ENCODE assay signal across 27 cellular contexts in genomic region chr16:78693496-78693895, GRCh38.
"Had no signal": no experiment of that assay in that cellular context is flagged by ENCODE, and none has a peak within 500 bp of the region (broad histone marks: within the 10 kb centered on the region; RNA-seq: fewer than 3 reads in every experiment).

No MANE protein-coding gene starts in this region.

- H3K9me3 ChIP-seq: ascending aorta had no signal

- H3K4me1 ChIP-seq: ascending aorta had no signal

- H3K27ac Mint-ChIP-seq: activated CD8-positive, alpha-beta T cell treated with anti-CD3 and anti-CD28 coated beads, Interleukin-2, amount 10 ng/mL, durations not matched to agents 7 days and 5 days; activated naive CD4-positive, alpha-beta T cell treated with anti-CD3 and anti-CD28 coated beads, Interleukin-2, amount 50 U/mL, for 24 hours; activated naive CD8-positive, alpha-beta T cell treated with anti-CD3 and anti-CD28 coated beads, Interleukin-2, amount 10 ng/mL, durations not matched to agents 7 days and 5 days; activated T-cell treated with anti-CD3 and anti-CD28 coated beads, Interleukin-2, amount 50 U/mL, for 24 hours; activated T-helper 2 cell treated with anti-CD3 and anti-CD28 coated beads, Interferon-gamma antibody, Interleukin-2, Interleukin-4, amounts not matched to agents 10 μg/mL and 5 μg/mL and 100 μg/mL, durations not matched to agents 14 hours and 24 hours and 36 hours had no signal

- H3K27ac ChIP-seq: ascending aorta, cardiac muscle cell, KMS-11, PC-9, RWPE1, SK-N-MC, WERI-Rb-1 had no signal

- H3K4me1 Mint-ChIP-seq: activated naive CD4-positive, alpha-beta T cell treated with anti-CD3 and anti-CD28 coated beads, Interleukin-2, amount 50 U/mL, for 24 hours; activated naive CD8-positive, alpha-beta T cell treated with anti-CD3 and anti-CD28 coated beads, Interleukin-2, amount 10 ng/mL, durations not matched to agents 7 days and 5 days; central memory CD8-positive, alpha-beta T cell had no signal

- H3K4me3 Mint-ChIP-seq: activated CD8-positive, alpha-beta T cell treated with anti-CD3 and anti-CD28 coated beads, Interleukin-2, amount 10 ng/mL, durations not matched to agents 7 days and 5 days; activated naive CD4-positive, alpha-beta T cell treated with anti-CD3 and anti-CD28 coated beads, Interleukin-2, amount 50 U/mL, for 24 hours; activated naive CD8-positive, alpha-beta T cell treated with anti-CD3 and anti-CD28 coated beads, Interleukin-2, amount 10 ng/mL, durations not matched to agents 7 days and 5 days; activated T-cell treated with anti-CD3 and anti-CD28 coated beads, Interleukin-2, amount 50 U/mL, for 24 hours; central memory CD8-positive, alpha-beta T cell had no signal

- H3K4me3 ChIP-seq: ascending aorta, cardiac muscle cell, PC-9, SK-N-MC had no signal

- H3K36me3 Mint-ChIP-seq: activated naive CD4-positive, alpha-beta T cell treated with anti-CD3 and anti-CD28 coated beads, Interleukin-2, amount 50 U/mL, for 24 hours; activated naive CD8-positive, alpha-beta T cell treated with anti-CD3 and anti-CD28 coated beads, Interleukin-2, amount 10 ng/mL, durations not matched to agents 7 days and 5 days had no signal

- H3K9me3 Mint-ChIP-seq: activated naive CD4-positive, alpha-beta T cell treated with anti-CD3 and anti-CD28 coated beads, Interleukin-2, amount 50 U/mL, for 24 hours; activated T-cell treated with anti-CD3 and anti-CD28 coated beads, Interleukin-2, amount 50 U/mL, for 24 hours; activated T-helper 2 cell treated with anti-CD3 and anti-CD28 coated beads, Interferon-gamma antibody, Interleukin-2, Interleukin-4, amounts not matched to agents 10 μg/mL and 5 μg/mL and 100 μg/mL, durations not matched to agents 14 hours and 24 hours and 36 hours; central memory CD8-positive, alpha-beta T cell had no signal

- DNase-seq: activated CD4-positive, alpha-beta T cell treated with anti-CD3 and anti-CD28 coated beads for 1 hour; activated CD4-positive, alpha-beta T cell treated with anti-CD3 and anti-CD28 coated beads for 48 hours; activated CD4-positive, alpha-beta T cell treated with anti-CD3 and anti-CD28 coated beads, Interleukin-2, amount 50 U/mL, for 4 hours; activated CD4-positive, CD25-positive, alpha-beta regulatory T cell; activated CD8-positive, alpha-beta T cell treated with anti-CD3 and anti-CD28 coated beads, Interleukin-2, amount 10 ng/mL, durations not matched to agents 7 days and 5 days; activated gamma-delta T cell; activated naive CD4-positive, alpha-beta T cell treated with Interleukin-2 at 50 U/mL for 16 hours; activated naive CD8-positive, alpha-beta T cell treated with anti-CD3 and anti-CD28 coated beads, Interleukin-2, amount 10 ng/mL, durations not matched to agents 7 days and 5 days; activated T-cell treated with anti-CD3 and anti-CD28 coated beads, Interleukin-2, amount 50 U/mL, for 24 hours; amygdala; NCI-H1092 treated with DMSO at 0.1 percent for 48 hours; NCI-H1436; NCI-H187; NCI-H2029 treated with DMSO at 0.1 percent for 48 hours; NCI-H345; NCI-H524 treated with DMSO at 0.1 percent for 48 hours; PC-9; T1000; WERI-Rb-1 had no signal

- H3K36me3 ChIP-seq: ascending aorta, cardiac muscle cell, WERI-Rb-1 had no signal

- H3K27me3 Mint-ChIP-seq: activated naive CD4-positive, alpha-beta T cell treated with anti-CD3 and anti-CD28 coated beads, Interleukin-2, amount 50 U/mL, for 24 hours; activated naive CD8-positive, alpha-beta T cell treated with anti-CD3 and anti-CD28 coated beads, Interleukin-2, amount 10 ng/mL, durations not matched to agents 7 days and 5 days; activated T-cell treated with anti-CD3 and anti-CD28 coated beads, Interleukin-2, amount 50 U/mL, for 24 hours; central memory CD8-positive, alpha-beta T cell had no signal

- H3K27me3 ChIP-seq: ascending aorta, cardiac muscle cell had no signal
